Comparison of ENCODE assay signal across 24 cellular contexts in the genomic region with DNA sequence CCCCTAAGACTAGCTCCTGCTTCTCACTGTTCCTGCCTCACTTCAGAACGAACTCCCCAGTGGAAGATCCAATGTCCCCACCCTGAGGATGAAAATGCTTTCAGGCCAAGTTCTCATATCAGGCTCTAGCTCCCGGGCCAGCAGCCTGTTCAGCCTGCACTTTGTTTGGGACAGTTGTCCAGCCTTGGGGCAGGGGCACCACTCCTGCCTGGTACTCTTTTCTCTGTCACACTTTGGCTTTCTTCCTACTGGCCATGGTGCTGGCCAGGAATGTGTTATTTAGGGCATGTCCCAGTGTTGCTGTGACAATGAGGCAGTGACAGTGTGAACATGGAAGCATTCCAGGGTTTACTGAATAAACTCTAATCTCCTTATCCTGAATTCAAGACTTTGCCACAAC.
"Had no signal": no experiment of that assay in that cellular context is flagged by ENCODE, and none has a peak within 500 bp of the region (broad histone marks: within the 10 kb centered on the region; RNA-seq: fewer than 3 reads in every experiment).

No MANE protein-coding gene starts in this region.

- H3K4me1 Mint-ChIP-seq: activated B cell treated with CpG ODN at 0.5 μM for 24 hours; activated CD4-positive, alpha-beta T cell treated with anti-CD3 and anti-CD28 coated beads, Interleukin-2, amount 10 ng/mL, durations not matched to agents 7 days and 5 days; activated T-helper 17 cell treated with anti-CD3 and anti-CD28 coated beads, Interleukin-2, amount 50 U/mL, for 72 hours; T-cell had no signal

- H3K36me3 Mint-ChIP-seq: activated CD4-positive, alpha-beta memory T cell treated with anti-CD3 and anti-CD28 coated beads for 36 hours; activated naive CD8-positive, alpha-beta T cell; T-cell had no signal

- H3K27ac Mint-ChIP-seq: activated B cell treated with CpG ODN at 0.5 μM for 24 hours; activated CD4-positive, alpha-beta memory T cell treated with anti-CD3 and anti-CD28 coated beads for 36 hours; activated CD4-positive, alpha-beta T cell treated with anti-CD3 and anti-CD28 coated beads, Interleukin-2, amount 10 ng/mL, durations not matched to agents 7 days and 5 days; activated naive CD4-positive, alpha-beta T cell treated with anti-CD3 and anti-CD28 coated beads for 36 hours; activated naive CD8-positive, alpha-beta T cell; activated T-helper 17 cell treated with anti-CD3 and anti-CD28 coated beads, Interleukin-2, amount 50 U/mL, for 72 hours; T-cell had no signal

- H3K27me3 Mint-ChIP-seq: activated B cell treated with CpG ODN at 0.5 μM for 24 hours; activated CD4-positive, alpha-beta memory T cell treated with anti-CD3 and anti-CD28 coated beads for 36 hours; activated CD4-positive, alpha-beta T cell treated with anti-CD3 and anti-CD28 coated beads, Interleukin-2, amount 10 ng/mL, durations not matched to agents 7 days and 5 days; activated naive CD8-positive, alpha-beta T cell; T-cell had no signal

- H3K9me3 Mint-ChIP-seq: activated B cell treated with CpG ODN at 0.5 μM for 24 hours; activated CD4-positive, alpha-beta memory T cell treated with anti-CD3 and anti-CD28 coated beads for 36 hours; activated CD4-positive, alpha-beta T cell treated with anti-CD3 and anti-CD28 coated beads, Interleukin-2, amount 10 ng/mL, durations not matched to agents 7 days and 5 days; activated naive CD4-positive, alpha-beta T cell treated with anti-CD3 and anti-CD28 coated beads for 36 hours; activated T-helper 17 cell treated with anti-CD3 and anti-CD28 coated beads, Interleukin-2, amount 50 U/mL, for 72 hours; T-cell had no signal

- DNase-seq: activated B cell treated with CpG ODN at 0.5 μM for 24 hours; activated CD4-positive, alpha-beta memory T cell treated with anti-CD3 and anti-CD28 coated beads for 36 hours; activated CD4-positive, alpha-beta T cell treated with anti-CD3 and anti-CD28 coated beads for 1 hour; activated CD4-positive, alpha-beta T cell treated with anti-CD3 and anti-CD28 coated beads, Interleukin-2, amount 10 ng/mL, durations not matched to agents 7 days and 5 days; activated CD8-positive, alpha-beta memory T cell treated with anti-CD3 and anti-CD28 coated beads for 24 hours; activated gamma-delta T cell; activated naive CD4-positive, alpha-beta T cell treated with anti-CD3 and anti-CD28 coated beads for 36 hours; activated T-cell treated with anti-CD3 and anti-CD28 coated beads, Interleukin-2, amount 50 U/mL, for 48 hours; amygdala; Karpas-422; NCI-H1105 treated with DMSO at 0.1 percent for 48 hours; NCI-H1436 treated with DMSO at 0.1 percent for 48 hours; NCI-H187; NCI-H2081; NCI-H510A treated with DMSO at 0.1 percent for 48 hours; NCI-H69; Peyer's patch; SIG-M5; T-cell; T-helper 2 cell; T1000 had no signal

- H3K4me3 Mint-ChIP-seq: activated B cell treated with CpG ODN at 0.5 μM for 24 hours; activated CD4-positive, alpha-beta memory T cell treated with anti-CD3 and anti-CD28 coated beads for 36 hours; activated CD4-positive, alpha-beta T cell treated with anti-CD3 and anti-CD28 coated beads, Interleukin-2, amount 10 ng/mL, durations not matched to agents 7 days and 5 days; activated naive CD4-positive, alpha-beta T cell treated with anti-CD3 and anti-CD28 coated beads for 36 hours; activated naive CD8-positive, alpha-beta T cell; activated T-helper 17 cell treated with anti-CD3 and anti-CD28 coated beads, Interleukin-2, amount 50 U/mL, for 72 hours; T-cell had no signal

- ATAC-seq: activated T-helper 17 cell treated with anti-CD3 and anti-CD28 coated beads, Interleukin-2, amount 50 U/mL, for 72 hours; K562; T-cell had no signal
